Comparison of ENCODE assay signal across 11 cellular contexts in genomic region chr10:23413629-23414089, GRCh38. TPM values are rescaled to one million over a fixed set of nuclear protein-coding genes. Genes with fewer than 3 reads are reported as not detected.
DNase-seq lines count a peak whose midpoint lies in the region; ATAC-seq, FAIRE-seq and TF ChIP-seq lines count a peak whose summit lies in the region.
"Had no signal": no experiment of that assay in that cellular context is flagged by ENCODE, and none has a peak within 500 bp of the region (broad histone marks: within the 10 kb centered on the region; RNA-seq: fewer than 3 reads in every experiment).

No MANE protein-coding gene starts in this region.

- no peak overlapping the region for H3K4me3 ChIP-seq in OCI-LY3 (ENCODE audit: low read length)

- H3K27ac ChIP-seq in OCI-LY3 (ENCODE audit: low read length): no peak overlapping the region

- H3K79me2 ChIP-seq in OCI-LY3 (ENCODE audit: low read length): no peaks in the 10 kb centered on the region

- H2AFZ ChIP-seq in OCI-LY3 (ENCODE audit: low read depth, low read length): no peak overlapping the region

- no peaks in the 10 kb centered on the region for H3K36me3 Mint-ChIP-seq in CD14-positive monocyte

- H3K27me3 Mint-ChIP-seq in CD14-positive monocyte (ENCODE audit: low read depth in 3 of 3): peaks cover 0 to 6% (median 1%) of the 10 kb centered on the region in 3 donors

- peak overlapping the region; percentile 89 to 99 (median 96) for H3K27ac Mint-ChIP-seq in CD14-positive monocyte

- DNase-seq in CD14-positive monocyte (ENCODE audit: low spot score): no peak
- no peak for DNase-seq in D721Med (ENCODE audit: insufficient read length, low spot score)
- no peak for DNase-seq in DMS153 treated with DMSO at 0.1 percent for 48 hours (lab: John Stamatoyannopoulos, UW; ENCODE audit: unreplicated experiment)
- no peak for DNase-seq in globus pallidus (ENCODE audit: low spot score)
- DNase-seq in AG20443 (ENCODE audit: low spot score): no peak
- DNase-seq: H7, NCI-H446 treated with DMSO at 0.1 percent for 48 hours had no signal

- intact Hi-C loops in CD14-positive monocyte (cut with micrococcal nuclease): loop anchor here (1.0 to 2.0 kb wide), 3 partner anchors 19 to 229 kb away; partner anchors contain the start of gene OTUD1 (in 1 of the 2)

- H3K4me3 Mint-ChIP-seq in CD14-positive monocyte: peak overlapping the region; percentile 75 to 78
- H3K4me3 Mint-ChIP-seq: central memory CD8-positive, alpha-beta T cell had no signal

- H3K27me3 ChIP-seq in OCI-LY3 (ENCODE audit: low read depth, low read length): no peaks in the 10 kb centered on the region

- no peak overlapping the region for H3K9ac ChIP-seq in OCI-LY3 (ENCODE audit: low read length)

- no peaks in the 10 kb centered on the region for H4K20me1 ChIP-seq in OCI-LY3 (ENCODE audit: insufficient read depth, low read length)

- TF ChIP-seq CTCF in CD14-positive monocyte (IDR thresholded peaks at IDR 0.05): no peak
- no peak for TF ChIP-seq CTCF in OCI-LY3 (IDR thresholded peaks at IDR 0.05; ENCODE audit: low read depth, low read length)
- TF ChIP-seq CTCF in D721Med (IDR thresholded peaks at IDR 0.05; ENCODE audit: insufficient read depth, missing control alignments): no peak

- no peaks in the 10 kb centered on the region for H3K9me3 ChIP-seq in OCI-LY3 (ENCODE audit: insufficient read depth, low read length)

- H3K9me3 Mint-ChIP-seq in CD14-positive monocyte: peaks cover 0 to 2% (median 0%) of the 10 kb centered on the region in 7 donors
- H3K9me3 Mint-ChIP-seq: central memory CD8-positive, alpha-beta T cell had no signal

- peak overlapping the region; percentile 41 for H3K4me2 ChIP-seq in OCI-LY3 (ENCODE audit: low read length)

- no peak for FAIRE-seq in D721Med (lab: Jason Lieb, UNC)

- no peaks in the 10 kb centered on the region for H3K36me3 ChIP-seq in OCI-LY3 (replicated peaks; ENCODE audit: low read depth, low read length)

- ATAC-seq in GM19395 (IDR thresholded peaks at IDR 0.05; ENCODE audit: unreplicated experiment) (peak; percentile 95), HG03025 (IDR thresholded peaks at IDR 0.05; ENCODE audit: low FRiP score, unreplicated experiment) (peak; percentile 93)

- peaks cover 34% of the 10 kb centered on the region for H3K4me1 Mint-ChIP-seq in CD14-positive monocyte
- H3K4me1 Mint-ChIP-seq: central memory CD8-positive, alpha-beta T cell had no signal

- peaks cover 10% of the 10 kb centered on the region for H3K4me1 ChIP-seq in OCI-LY3 (ENCODE audit: low read length)

RNA-seq across cellular contexts. Expression of gene OTUD1, which starts 25.2 kb away (rescaled TPM):
- 10 to 100 TPM; 18.8 to 24.5 TPM for polyA plus RNA-seq in CD14-positive monocyte
